In genomic region chr2:128317186-128317897, GRCh38 we compare ENCODE assay signal across 1 cellular context.
TF ChIP-seq lines count a peak whose summit lies in the region.

No MANE protein-coding gene starts in this region.

TF ChIP-seq in HepG2, 621 proteins besides CTCF, POLR2A, EP300 and RAD21 (continued from another document and continues in another):
- TF ChIP-seq, protein P1, sequence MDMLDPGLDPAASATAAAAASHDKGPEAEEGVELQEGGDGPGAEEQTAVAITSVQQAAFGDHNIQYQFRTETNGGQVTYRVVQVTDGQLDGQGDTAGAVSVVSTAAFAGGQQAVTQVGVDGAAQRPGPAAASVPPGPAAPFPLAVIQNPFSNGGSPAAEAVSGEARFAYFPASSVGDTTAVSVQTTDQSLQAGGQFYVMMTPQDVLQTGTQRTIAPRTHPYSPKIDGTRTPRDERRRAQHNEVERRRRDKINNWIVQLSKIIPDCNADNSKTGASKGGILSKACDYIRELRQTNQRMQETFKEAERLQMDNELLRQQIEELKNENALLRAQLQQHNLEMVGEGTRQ (IDR thresholded peaks at IDR 0.05; ENCODE audit: low read depth, low read length) = no peak
- TF ChIP-seq, protein P1 (CRISPR knock-in tag; IDR thresholded peaks at IDR 0.05; ENCODE audit: borderline replicate concordance) = no peak
- TF ChIP-seq JUN (CRISPR knock-in tag; IDR thresholded peaks at IDR 0.05) = no peak
- peak; percentile 66; the same call in 1 of the 2 replicates for TF ChIP-seq ZBTB42 (CRISPR knock-in tag; IDR thresholded peaks at IDR 0.05)
- TF ChIP-seq ZFP36 (IDR thresholded peaks at IDR 0.05; ENCODE audit: borderline replicate concordance, low read depth, low read length, partially characterized antibody) = no peak
- TF ChIP-seq ZNF670 (CRISPR knock-in tag; IDR thresholded peaks at IDR 0.05; ENCODE audit: borderline replicate concordance) = no peak
- TF ChIP-seq HIVEP1 (CRISPR knock-in tag; IDR thresholded peaks at IDR 0.05) = no peak
- TF ChIP-seq ZNF292 (CRISPR knock-in tag; IDR thresholded peaks at IDR 0.05; ENCODE audit: borderline replicate concordance, low read depth) = peak; percentile 62; the same call in 1 of the 2 replicates
- TF ChIP-seq, protein P2, sequence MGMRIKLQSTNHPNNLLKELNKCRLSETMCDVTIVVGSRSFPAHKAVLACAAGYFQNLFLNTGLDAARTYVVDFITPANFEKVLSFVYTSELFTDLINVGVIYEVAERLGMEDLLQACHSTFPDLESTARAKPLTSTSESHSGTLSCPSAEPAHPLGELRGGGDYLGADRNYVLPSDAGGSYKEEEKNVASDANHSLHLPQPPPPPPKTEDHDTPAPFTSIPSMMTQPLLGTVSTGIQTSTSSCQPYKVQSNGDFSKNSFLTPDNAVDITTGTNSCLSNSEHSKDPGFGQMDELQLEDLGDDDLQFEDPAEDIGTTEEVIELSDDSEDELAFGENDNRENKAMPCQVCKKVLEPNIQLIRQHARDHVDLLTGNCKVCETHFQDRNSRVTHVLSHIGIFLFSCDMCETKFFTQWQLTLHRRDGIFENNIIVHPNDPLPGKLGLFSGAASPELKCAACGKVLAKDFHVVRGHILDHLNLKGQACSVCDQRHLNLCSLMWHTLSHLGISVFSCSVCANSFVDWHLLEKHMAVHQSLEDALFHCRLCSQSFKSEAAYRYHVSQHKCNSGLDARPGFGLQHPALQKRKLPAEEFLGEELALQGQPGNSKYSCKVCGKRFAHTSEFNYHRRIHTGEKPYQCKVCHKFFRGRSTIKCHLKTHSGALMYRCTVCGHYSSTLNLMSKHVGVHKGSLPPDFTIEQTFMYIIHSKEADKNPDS (CRISPR knock-in tag; IDR thresholded peaks at IDR 0.05) = no peak
- TF ChIP-seq DNMT3B (CRISPR knock-in tag; conservative IDR thresholded peaks at IDR 0.05) = no peak
- TF ChIP-seq HNF4A (CRISPR knock-in tag; IDR thresholded peaks at IDR 0.05) = no peak
- TF ChIP-seq, protein P3, sequence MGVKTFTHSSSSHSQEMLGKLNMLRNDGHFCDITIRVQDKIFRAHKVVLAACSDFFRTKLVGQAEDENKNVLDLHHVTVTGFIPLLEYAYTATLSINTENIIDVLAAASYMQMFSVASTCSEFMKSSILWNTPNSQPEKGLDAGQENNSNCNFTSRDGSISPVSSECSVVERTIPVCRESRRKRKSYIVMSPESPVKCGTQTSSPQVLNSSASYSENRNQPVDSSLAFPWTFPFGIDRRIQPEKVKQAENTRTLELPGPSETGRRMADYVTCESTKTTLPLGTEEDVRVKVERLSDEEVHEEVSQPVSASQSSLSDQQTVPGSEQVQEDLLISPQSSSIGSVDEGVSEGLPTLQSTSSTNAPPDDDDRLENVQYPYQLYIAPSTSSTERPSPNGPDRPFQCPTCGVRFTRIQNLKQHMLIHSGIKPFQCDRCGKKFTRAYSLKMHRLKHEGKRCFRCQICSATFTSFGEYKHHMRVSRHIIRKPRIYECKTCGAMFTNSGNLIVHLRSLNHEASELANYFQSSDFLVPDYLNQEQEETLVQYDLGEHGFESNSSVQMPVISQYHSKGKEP (CRISPR knock-in tag; IDR thresholded peaks at IDR 0.05) = no peak
- TF ChIP-seq, protein P4, sequence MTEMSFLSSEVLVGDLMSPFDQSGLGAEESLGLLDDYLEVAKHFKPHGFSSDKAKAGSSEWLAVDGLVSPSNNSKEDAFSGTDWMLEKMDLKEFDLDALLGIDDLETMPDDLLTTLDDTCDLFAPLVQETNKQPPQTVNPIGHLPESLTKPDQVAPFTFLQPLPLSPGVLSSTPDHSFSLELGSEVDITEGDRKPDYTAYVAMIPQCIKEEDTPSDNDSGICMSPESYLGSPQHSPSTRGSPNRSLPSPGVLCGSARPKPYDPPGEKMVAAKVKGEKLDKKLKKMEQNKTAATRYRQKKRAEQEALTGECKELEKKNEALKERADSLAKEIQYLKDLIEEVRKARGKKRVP (CRISPR knock-in tag; IDR thresholded peaks at IDR 0.05) = no peak
- TF ChIP-seq NFKBIZ (CRISPR knock-in tag; IDR thresholded peaks at IDR 0.05) = no peak
- TF ChIP-seq KLF15 (CRISPR knock-in tag; IDR thresholded peaks at IDR 0.05; ENCODE audit: borderline replicate concordance) = no peak
- TF ChIP-seq MTA3 (CRISPR knock-in tag; IDR thresholded peaks at IDR 0.05) = no peak
- no peak for TF ChIP-seq SRSF9 (IDR thresholded peaks at IDR 0.05; ENCODE audit: borderline replicate concordance, insufficient read depth, low read depth, low read length, poor library complexity, severe bottlenecking)
- TF ChIP-seq, protein P5, sequence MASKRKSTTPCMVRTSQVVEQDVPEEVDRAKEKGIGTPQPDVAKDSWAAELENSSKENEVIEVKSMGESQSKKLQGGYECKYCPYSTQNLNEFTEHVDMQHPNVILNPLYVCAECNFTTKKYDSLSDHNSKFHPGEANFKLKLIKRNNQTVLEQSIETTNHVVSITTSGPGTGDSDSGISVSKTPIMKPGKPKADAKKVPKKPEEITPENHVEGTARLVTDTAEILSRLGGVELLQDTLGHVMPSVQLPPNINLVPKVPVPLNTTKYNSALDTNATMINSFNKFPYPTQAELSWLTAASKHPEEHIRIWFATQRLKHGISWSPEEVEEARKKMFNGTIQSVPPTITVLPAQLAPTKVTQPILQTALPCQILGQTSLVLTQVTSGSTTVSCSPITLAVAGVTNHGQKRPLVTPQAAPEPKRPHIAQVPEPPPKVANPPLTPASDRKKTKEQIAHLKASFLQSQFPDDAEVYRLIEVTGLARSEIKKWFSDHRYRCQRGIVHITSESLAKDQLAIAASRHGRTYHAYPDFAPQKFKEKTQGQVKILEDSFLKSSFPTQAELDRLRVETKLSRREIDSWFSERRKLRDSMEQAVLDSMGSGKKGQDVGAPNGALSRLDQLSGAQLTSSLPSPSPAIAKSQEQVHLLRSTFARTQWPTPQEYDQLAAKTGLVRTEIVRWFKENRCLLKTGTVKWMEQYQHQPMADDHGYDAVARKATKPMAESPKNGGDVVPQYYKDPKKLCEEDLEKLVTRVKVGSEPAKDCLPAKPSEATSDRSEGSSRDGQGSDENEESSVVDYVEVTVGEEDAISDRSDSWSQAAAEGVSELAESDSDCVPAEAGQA (IDR thresholded peaks at IDR 0.05; ENCODE audit: low read depth) = no peak
- TF ChIP-seq, protein P5 (CRISPR knock-in tag; IDR thresholded peaks at IDR 0.05; ENCODE audit: borderline replicate concordance) = no peak
- no peak for TF ChIP-seq GLMP (CRISPR knock-in tag; IDR thresholded peaks at IDR 0.05; ENCODE audit: borderline replicate concordance)
- no peak for TF ChIP-seq FOXM1 (CRISPR knock-in tag; IDR thresholded peaks at IDR 0.05)
- TF ChIP-seq CEBPZ (IDR thresholded peaks at IDR 0.05; ENCODE audit: low read length) = no peak
- 0 out of 2 replicates have a peak, but pooled peaks have one; percentile 63 for TF ChIP-seq ZBTB7A (CRISPR knock-in tag; IDR thresholded peaks at IDR 0.05)
- TF ChIP-seq, protein P6, sequence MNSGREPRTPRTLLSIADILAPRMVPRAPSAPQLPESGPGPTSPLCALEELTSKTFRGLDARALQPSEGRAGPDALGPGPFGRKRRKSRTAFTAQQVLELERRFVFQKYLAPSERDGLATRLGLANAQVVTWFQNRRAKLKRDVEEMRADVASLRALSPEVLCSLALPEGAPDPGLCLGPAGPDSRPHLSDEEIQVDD (CRISPR knock-in tag; IDR thresholded peaks at IDR 0.05; ENCODE audit: borderline replicate concordance) = no peak
- no peak for TF ChIP-seq ZNF678 (CRISPR knock-in tag; IDR thresholded peaks at IDR 0.05)
- TF ChIP-seq ZFP90 (CRISPR knock-in tag; IDR thresholded peaks at IDR 0.05; ENCODE audit: borderline replicate concordance) = no peak
- TF ChIP-seq FOXK2 (IDR thresholded peaks at IDR 0.05) = no peak
- TF ChIP-seq TBX2 (CRISPR knock-in tag; IDR thresholded peaks at IDR 0.05; ENCODE audit: borderline replicate concordance) = no peak
- TF ChIP-seq ZNF337 (CRISPR knock-in tag; IDR thresholded peaks at IDR 0.05; ENCODE audit: borderline replicate concordance, low read depth) = no peak
- TF ChIP-seq MTF2 (CRISPR knock-in tag; IDR thresholded peaks at IDR 0.05; ENCODE audit: borderline replicate concordance) = no peak
- TF ChIP-seq, protein P7, sequence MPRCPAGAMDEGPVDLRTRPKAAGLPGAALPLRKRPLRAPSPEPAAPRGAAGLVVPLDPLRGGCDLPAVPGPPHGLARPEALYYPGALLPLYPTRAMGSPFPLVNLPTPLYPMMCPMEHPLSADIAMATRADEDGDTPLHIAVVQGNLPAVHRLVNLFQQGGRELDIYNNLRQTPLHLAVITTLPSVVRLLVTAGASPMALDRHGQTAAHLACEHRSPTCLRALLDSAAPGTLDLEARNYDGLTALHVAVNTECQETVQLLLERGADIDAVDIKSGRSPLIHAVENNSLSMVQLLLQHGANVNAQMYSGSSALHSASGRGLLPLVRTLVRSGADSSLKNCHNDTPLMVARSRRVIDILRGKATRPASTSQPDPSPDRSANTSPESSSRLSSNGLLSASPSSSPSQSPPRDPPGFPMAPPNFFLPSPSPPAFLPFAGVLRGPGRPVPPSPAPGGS (CRISPR knock-in tag; IDR thresholded peaks at IDR 0.05) = peak; percentile 60; the same call in 1 of the 2 replicates
- no peak for TF ChIP-seq ZBTB37 (CRISPR knock-in tag; IDR thresholded peaks at IDR 0.05)
- no peak for TF ChIP-seq ESRRA (CRISPR knock-in tag; IDR thresholded peaks at IDR 0.05; ENCODE audit: low read depth)
